Comparison of ENCODE assay signal across 14 cellular contexts in the genomic region with DNA sequence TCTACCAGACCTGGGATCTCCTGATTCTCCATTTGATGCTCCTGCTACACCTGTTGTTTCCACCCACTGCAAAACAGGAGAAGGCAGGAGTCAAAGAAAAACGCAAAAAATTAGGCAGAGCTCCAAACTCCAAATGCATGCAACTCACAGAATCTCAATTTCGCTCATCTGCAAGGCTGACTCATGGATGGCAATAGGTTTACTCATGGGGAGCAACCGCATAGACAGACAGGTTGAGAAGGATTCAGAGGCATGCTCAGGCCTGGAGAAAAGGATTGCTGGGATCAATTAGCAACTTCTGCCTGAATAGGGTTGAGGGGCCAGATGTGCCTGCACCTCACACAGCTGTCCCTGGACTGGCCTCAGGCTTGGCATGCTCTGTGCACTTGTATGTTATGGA.
DNase-seq lines count a peak whose midpoint lies in the region; ATAC-seq and TF ChIP-seq lines count a peak whose summit lies in the region.
"Had no signal": no experiment of that assay in that cellular context is flagged by ENCODE, and none has a peak within 500 bp of the region (broad histone marks: within the 10 kb centered on the region; RNA-seq: fewer than 3 reads in every experiment).

No MANE protein-coding gene starts in this region.

- H3K27ac ChIP-seq in SJSA1 (no peak overlapping the region), Peyer's patch (no peak overlapping the region)
- H3K27ac ChIP-seq: right lobe of liver had no signal

- H3K36me3 ChIP-seq in SJSA1 (peaks cover 3% of the 10 kb centered on the region; the same call in 1 of the 2 replicates), Peyer's patch (no peaks in the 10 kb centered on the region)
- H3K36me3 ChIP-seq: right lobe of liver had no signal

- DNase-seq in GM04504 (ENCODE audit: low read depth) (peak; percentile 86), SJSA1 (ENCODE audit: low read depth in 1 of 2, low spot score in 2 of 2) (peak; percentile 75 to 81), skeletal muscle cell (ENCODE audit: low read depth) (peak; percentile 67), NCI-H510A treated with DMSO at 0.1 percent for 48 hours (lab: John Stamatoyannopoulos, UW) (no peak), Peyer's patch (no peak)
- DNase-seq in activated effector memory CD4-positive, alpha-beta T cell treated with anti-CD3 and anti-CD28 coated beads, Interleukin-2, amount 50 U/mL, for 16 hours: no peak
- DNase-seq: activated naive CD8-positive, alpha-beta T cell treated with anti-CD3 and anti-CD28 coated beads, Interleukin-2, amount 10 ng/mL, durations not matched to agents 7 days and 5 days; GDM1; midbrain; NCI-H1694 treated with DMSO at 0.1 percent for 48 hours; right lobe of liver; stimulated activated CD4-positive, alpha-beta T cell treated with anti-CD3 and anti-CD28 coated beads, Interleukin-2, amount 100 ng/mL, for 48 hours had no signal

- TF ChIP-seq POLR2A in Peyer's patch (IDR thresholded peaks at IDR 0.05): no peak

- ATAC-seq in esophagus mucosa (peak; percentile 77), HG03139 (IDR thresholded peaks at IDR 0.05; ENCODE audit: unreplicated experiment) (no peak)
- ATAC-seq: right lobe of liver had no signal

- no peaks in the 10 kb centered on the region for H3K27me3 ChIP-seq in SJSA1 (replicated peaks)
- H3K27me3 ChIP-seq in Peyer's patch: no peaks in the 10 kb centered on the region
- H3K27me3 ChIP-seq: right lobe of liver had no signal

- H3K4me1 ChIP-seq in SJSA1 (replicated peaks) (peaks cover 12% of the 10 kb centered on the region), Peyer's patch (no peaks in the 10 kb centered on the region)
- H3K4me1 ChIP-seq: right lobe of liver had no signal

- H3K9me3 ChIP-seq in SJSA1 (replicated peaks): no peaks in the 10 kb centered on the region
- H3K9me3 ChIP-seq in Peyer's patch: no peaks in the 10 kb centered on the region

- no peak for TF ChIP-seq CTCF in Peyer's patch (IDR thresholded peaks at IDR 0.05)

- H3K4me3 ChIP-seq in SJSA1: no peak overlapping the region
- no peak overlapping the region for H3K4me3 ChIP-seq in skeletal muscle cell (ENCODE audit: low read depth, low read length)
- no peak overlapping the region for H3K4me3 ChIP-seq in Peyer's patch
- H3K4me3 ChIP-seq: right lobe of liver had no signal

Comparison
In these comparisons a context has a peak if more than half of its experiments do, and no peak if none do; other contexts are left out.
1. DNase-seq: peak in GM04504 (single experiment), SJSA1 (2 of 2) and skeletal muscle cell (single experiment); none in NCI-H510A treated with DMSO at 0.1 percent for 48 hours (single experiment), activated effector memory CD4-positive, alpha-beta T cell treated with anti-CD3 and anti-CD28 coated beads, Interleukin-2, amount 50 U/mL, for 16 hours (single experiment) and Peyer's patch (0 of 3).